8 cellular contexts compared by ENCODE assay signal in genomic region chrX:79081895-79082512, GRCh38.
DNase-seq lines count a peak whose midpoint lies in the region; ATAC-seq and TF ChIP-seq lines count a peak whose summit lies in the region.

No MANE protein-coding gene starts in this region.

- ATAC-seq in heart right ventricle (peak in 5 of 8 donors; percentile 23 to 61 (median 50)), Right ventricle myocardium superior (ENCODE audit: poor library complexity) (no peak), HG02870 (IDR thresholded peaks at IDR 0.05; ENCODE audit: unreplicated experiment) (peak; percentile 72), left colon (peak; percentile 68)

- intact Hi-C loops in heart right ventricle (cut with DNase I) (loop anchor here in 9 of 10 donors (5.0 to 10.0 kb wide), 3 partner anchors 330 to 527 kb away; no protein-coding TSS in a partner anchor), Right ventricle myocardium superior (cut with DNase I) (no loop called here), breast epithelium (cut with DNase I; ENCODE audit: low total_unique reads) (no loop called here), left colon (cut with DNase I, micrococcal nuclease) (no loop called here)

- H3K27me3 ChIP-seq in heart right ventricle (peaks cover 0 to 14% (median 0%) of the 10 kb centered on the region in 7 donors), Peyer's patch (no peaks in the 10 kb centered on the region), breast epithelium (peaks cover 0 to 20% of the 10 kb centered on the region in 2 donors), tibial nerve (no peaks in the 10 kb centered on the region)

- WGBS in heart right ventricle, 2 donors: 16 to 17% methylated on average over 6 of the region's 6 CpGs
- 10 to 15% methylated on average over 6 of the region's 6 CpGs for WGBS in tibial nerve, 2 donors

- no peak for TF ChIP-seq EP300 in tibial nerve (IDR thresholded peaks at IDR 0.05)

- H3K9me3 ChIP-seq in heart right ventricle (no peaks in the 10 kb centered on the region), Peyer's patch (no peaks in the 10 kb centered on the region), breast epithelium (no peaks in the 10 kb centered on the region), tibial nerve (no peaks in the 10 kb centered on the region)

- TF ChIP-seq CTCF in heart right ventricle (IDR thresholded peaks at IDR 0.05) (peak; percentile 26 to 69 (median 62)), Peyer's patch (IDR thresholded peaks at IDR 0.05) (peak; percentile 36 to 84 (median 62)), breast epithelium (IDR thresholded peaks at IDR 0.05) (peak; percentile 17 to 66 (median 37)), tibial nerve (IDR thresholded peaks at IDR 0.05) (peak; percentile 26 to 67 (median 54))

- no peaks in the 10 kb centered on the region for H3K36me3 ChIP-seq in heart right ventricle
- H3K36me3 ChIP-seq in Peyer's patch: no peaks in the 10 kb centered on the region
- H3K36me3 ChIP-seq in breast epithelium: no peaks in the 10 kb centered on the region
- no peaks in the 10 kb centered on the region for H3K36me3 ChIP-seq in tibial nerve

- no peak overlapping the region for H3K4me3 ChIP-seq in heart right ventricle
- H3K4me3 ChIP-seq in Peyer's patch: no peak overlapping the region
- no peak overlapping the region for H3K4me3 ChIP-seq in breast epithelium
- no peak overlapping the region for H3K4me3 ChIP-seq in tibial nerve

- TF ChIP-seq POLR2A in Peyer's patch (IDR thresholded peaks at IDR 0.05) (no peak), breast epithelium (IDR thresholded peaks at IDR 0.05) (no peak), tibial nerve (IDR thresholded peaks at IDR 0.05) (no peak)

- H3K4me1 ChIP-seq in heart right ventricle (peaks cover 0 to 7% (median 0%) of the 10 kb centered on the region in 9 donors), Peyer's patch (no peaks in the 10 kb centered on the region), breast epithelium (no peaks in the 10 kb centered on the region), tibial nerve (no peaks in the 10 kb centered on the region)

- DNase-seq in heart right ventricle (peak in 1 of 2 donors; percentile 6), Right ventricle myocardium superior (no peak), Peyer's patch (peak in 1 of 3 donors; percentile 49), breast epithelium (ENCODE audit: low spot score in 2 of 2) (no peak), left colon (no peak), tibial nerve (ENCODE audit: low spot score in 2 of 2) (peak in 1 of 2 donors; percentile 23), cerebellar nuclear complex (lab: John Stamatoyannopoulos, UW) (no peak)

- H3K27ac ChIP-seq in heart right ventricle: peak overlapping the region in 1 of 10 donors; percentile 22
- H3K27ac ChIP-seq in Peyer's patch: no peak overlapping the region
- H3K27ac ChIP-seq in breast epithelium: no peak overlapping the region
- H3K27ac ChIP-seq in tibial nerve: no peak overlapping the region

Comparison
In these comparisons a context has a peak if more than half of its experiments do, and no peak if none do; other contexts are left out.
1. intact Hi-C loops: an anchor here in heart right ventricle (5.0 to 10.0 kb wide); none called in Right ventricle myocardium superior, breast epithelium and left colon.